Comparison of ENCODE assay signal across 34 cellular contexts in genomic region chr2:210049831-210050230, GRCh38.
"Had no signal": no experiment of that assay in that cellular context is flagged by ENCODE, and none has a peak within 500 bp of the region (broad histone marks: within the 10 kb centered on the region; RNA-seq: fewer than 3 reads in every experiment).

No MANE protein-coding gene starts in this region.

- H3K4me3 ChIP-seq: adrenal gland had no signal

- ATAC-seq: activated naive CD4-positive, alpha-beta T cell treated with anti-CD3 and anti-CD28 coated beads, Interleukin-2, amount 50 U/mL, for 72 hours; activated T-cell treated with anti-CD3 and anti-CD28 coated beads, Interleukin-2, amount 50 U/mL, for 4 hours; PC-3; Right ventricle myocardium inferior had no signal

- H3K27me3 ChIP-seq: adrenal gland, brain microvascular endothelial cell had no signal

- H3K27ac Mint-ChIP-seq: activated B cell treated with CpG ODN at 0.5 μM for 24 hours; activated CD4-positive, alpha-beta memory T cell treated with anti-CD3 and anti-CD28 coated beads for 36 hours; activated naive CD4-positive, alpha-beta T cell treated with anti-CD3 and anti-CD28 coated beads for 36 hours; activated T-helper 1 cell treated with anti-CD3 and anti-CD28 coated beads, Interleukin-12 subunit alpha, Interleukin-12 subunit beta, Interleukin-2, Interleukin-4 antibody, amounts not matched to agents 30 ng/mL and 10 ng/mL and 1 ng/mL, durations not matched to agents 14 hours and 24 hours and 36 hours had no signal

- H3K4me2 ChIP-seq: KMS-11 had no signal

- H3K4me3 Mint-ChIP-seq: activated B cell treated with CpG ODN at 0.5 μM for 24 hours; activated CD4-positive, alpha-beta memory T cell treated with anti-CD3 and anti-CD28 coated beads for 36 hours; activated naive CD4-positive, alpha-beta T cell treated with anti-CD3 and anti-CD28 coated beads for 36 hours; activated T-cell treated with anti-CD3 and anti-CD28 coated beads, Interleukin-2, amount 50 U/mL, for 4 hours; activated T-helper 1 cell treated with anti-CD3 and anti-CD28 coated beads, Interleukin-12 subunit alpha, Interleukin-12 subunit beta, Interleukin-2, Interleukin-4 antibody, amounts not matched to agents 30 ng/mL and 10 ng/mL and 1 ng/mL, durations not matched to agents 14 hours and 24 hours and 36 hours had no signal

- H3K4me1 Mint-ChIP-seq: activated B cell treated with CpG ODN at 0.5 μM for 24 hours had no signal

- H3K4me1 ChIP-seq: adrenal gland had no signal

- DNase-seq: activated B cell treated with CpG ODN at 0.5 μM for 24 hours; activated CD4-positive, alpha-beta memory T cell treated with anti-CD3 and anti-CD28 coated beads for 36 hours; activated CD4-positive, alpha-beta T cell treated with anti-CD3 and anti-CD28 coated beads for 4 hours; activated CD4-positive, alpha-beta T cell treated with anti-CD3 and anti-CD28 coated beads, Interleukin-2, amount 50 U/mL, for 1 hour; activated CD4-positive, CD25-positive, alpha-beta regulatory T cell treated with anti-CD3 and anti-CD28 coated beads, Interleukin-2, amount 50 U/mL, for 72 hours; activated CD8-positive, alpha-beta memory T cell treated with anti-CD3 and anti-CD28 coated beads, Interleukin-2, amount 50 U/mL, for 4 hours; activated gamma-delta T cell treated with Interleukin-2 at 50 U/mL for 16 hours; activated naive CD4-positive, alpha-beta T cell treated with anti-CD3 and anti-CD28 coated beads for 36 hours; activated T-cell treated with anti-CD3 and anti-CD28 coated beads for 4 hours; activated T-cell treated with anti-CD3 and anti-CD28 coated beads, Interleukin-2, amount 50 U/mL, for 4 hours; adrenal gland; brain microvascular endothelial cell; central memory CD4-positive, alpha-beta T cell; NCI-H1092 treated with DMSO at 0.1 percent for 48 hours; NCI-H1417; NCI-H146; NCI-H187; NCI-H2029 treated with DMSO at 0.1 percent for 48 hours; NCI-H2107; NCI-H2171; NCI-H510A treated with DMSO at 0.1 percent for 48 hours; NK-92 treated with Interleukin-12 subunit alpha and Interleukin-12 subunit beta, amount 100 ng/mL, for 24 hours; PC-3; SIG-M5; SW 1271; T-helper 1 cell; T-helper 2 cell; T-helper 9 cell had no signal

- H3K9ac ChIP-seq: KMS-11 had no signal

- H3K27me3 Mint-ChIP-seq: activated B cell treated with CpG ODN at 0.5 μM for 24 hours; activated CD4-positive, alpha-beta memory T cell treated with anti-CD3 and anti-CD28 coated beads for 36 hours had no signal

- H3K27ac ChIP-seq: adrenal gland, brain microvascular endothelial cell, KMS-11, RWPE1, VCaP had no signal

- H3K36me3 ChIP-seq: adrenal gland, brain microvascular endothelial cell had no signal
